8 cellular contexts compared by ENCODE assay signal in genomic region chr2:43225788-43226557, GRCh38. TPM values are rescaled to one million over a fixed set of nuclear protein-coding genes. Genes with fewer than 3 reads are reported as not detected.
DNase-seq lines count a peak whose midpoint lies in the region; ATAC-seq and TF ChIP-seq lines count a peak whose summit lies in the region.

No MANE protein-coding gene starts in this region.

- H3K4me3 ChIP-seq in HUES6 (ENCODE audit: low read depth, low read length), result peak overlapping the region; percentile 94
- peak overlapping the region; percentile 61 to 69 for H3K4me3 ChIP-seq in body of pancreas
- peak overlapping the region; percentile 83 for H3K4me3 ChIP-seq in iPS-18a (ENCODE audit: low read length)
- H3K4me3 ChIP-seq in skin epidermis, result peak overlapping the region; percentile 59 to 97 (median 90)

- intact Hi-C loops in body of pancreas (cut with DNase I), result no loop called here

- no peak for TF ChIP-seq CTCF in body of pancreas (IDR thresholded peaks at IDR 0.05)

- peak overlapping the region; percentile 94 for H3K9ac ChIP-seq in HUES6 (ENCODE audit: low read length)
- peak overlapping the region; percentile 78 for H3K9ac ChIP-seq in iPS-18a (ENCODE audit: low read length)

- H3K27ac ChIP-seq in HUES6 (ENCODE audit: low read depth, low read length), result peak overlapping the region; percentile 94
- H3K27ac ChIP-seq in body of pancreas, result peak overlapping the region; percentile 97 to 98 (median 97)
- peak overlapping the region; percentile 33 for H3K27ac ChIP-seq in iPS-18a (ENCODE audit: low read length)
- H3K27ac ChIP-seq in skin epidermis, result peak overlapping the region; percentile 82 to 100 (median 98)

- H3K36me3 ChIP-seq in HUES6 (ENCODE audit: control insufficient read depth, insufficient read depth, low read length), result peaks cover 40% of the 10 kb centered on the region
- H3K36me3 ChIP-seq in body of pancreas (replicated peaks in 1 of 2; ENCODE audit: insufficient read depth in 1 of 2, low read depth in 2 of 2), result peaks cover 1 to 8% of the 10 kb centered on the region in 2 donors
- peaks cover 26% of the 10 kb centered on the region for H3K36me3 ChIP-seq in iPS-18a (ENCODE audit: control insufficient read depth, low read depth, low read length)

- DNase-seq in DMS53 (lab: John Stamatoyannopoulos, UW), result peak; percentile 75
- DNase-seq in T-helper 9 cell, result peak; percentile 45
- peak; percentile 77 to 83 (median 78) for DNase-seq in body of pancreas
- no peak for DNase-seq in cerebellar cortex (ENCODE audit: low spot score)

- H3K9me3 ChIP-seq in HUES6 (ENCODE audit: control insufficient read depth, insufficient read depth, low read depth, low read length) (no peaks in the 10 kb centered on the region), body of pancreas (no peaks in the 10 kb centered on the region), iPS-18a (ENCODE audit: control insufficient read depth, low read depth, low read length) (no peaks in the 10 kb centered on the region)

- TF ChIP-seq POLR2A in body of pancreas (IDR thresholded peaks at IDR 0.05), result peak in 1 of 3 donors; percentile 96

- H3K4me1 ChIP-seq in HUES6 (ENCODE audit: control insufficient read depth, insufficient read depth, low read length) (peaks cover 37% of the 10 kb centered on the region), body of pancreas (peaks cover 46% of the 10 kb centered on the region), iPS-18a (ENCODE audit: control insufficient read depth, low read depth, low read length) (peaks cover 44% of the 10 kb centered on the region)

- H3K27me3 ChIP-seq in HUES6 (ENCODE audit: control insufficient read depth, insufficient read depth, low read length) (no peaks in the 10 kb centered on the region), body of pancreas (no peaks in the 10 kb centered on the region), iPS-18a (ENCODE audit: control insufficient read depth, insufficient read depth, low read length) (no peaks in the 10 kb centered on the region)

- peak; percentile 20 for ATAC-seq in GM21367 (IDR thresholded peaks at IDR 0.05; ENCODE audit: unreplicated experiment)
- peak; percentile 4 for ATAC-seq in body of pancreas

- WGBS in body of pancreas, 2 donors, result 0 to 2% methylated on average over 46 to 71 of the region's 80 CpGs

RNA-seq across cellular contexts. Expression of gene ZFP36L2, which starts 0.4 kb away (rescaled TPM):
- total RNA-seq in body of pancreas, result 100 to 1,000 TPM in 1 of 2 donors, 10 to 100 TPM in 1; 57.1 to 116 TPM

Comparison
In these comparisons a context has a peak if more than half of its experiments do, and no peak if none do; other contexts are left out.
1. H3K27ac ChIP-seq: peak in every context shown above with its lines; median percentile 98 in skin epidermis; 97 in body of pancreas; 94 in HUES6; 33 in iPS-18a.